1 cellular context compared by ENCODE assay signal in the genomic region with DNA sequence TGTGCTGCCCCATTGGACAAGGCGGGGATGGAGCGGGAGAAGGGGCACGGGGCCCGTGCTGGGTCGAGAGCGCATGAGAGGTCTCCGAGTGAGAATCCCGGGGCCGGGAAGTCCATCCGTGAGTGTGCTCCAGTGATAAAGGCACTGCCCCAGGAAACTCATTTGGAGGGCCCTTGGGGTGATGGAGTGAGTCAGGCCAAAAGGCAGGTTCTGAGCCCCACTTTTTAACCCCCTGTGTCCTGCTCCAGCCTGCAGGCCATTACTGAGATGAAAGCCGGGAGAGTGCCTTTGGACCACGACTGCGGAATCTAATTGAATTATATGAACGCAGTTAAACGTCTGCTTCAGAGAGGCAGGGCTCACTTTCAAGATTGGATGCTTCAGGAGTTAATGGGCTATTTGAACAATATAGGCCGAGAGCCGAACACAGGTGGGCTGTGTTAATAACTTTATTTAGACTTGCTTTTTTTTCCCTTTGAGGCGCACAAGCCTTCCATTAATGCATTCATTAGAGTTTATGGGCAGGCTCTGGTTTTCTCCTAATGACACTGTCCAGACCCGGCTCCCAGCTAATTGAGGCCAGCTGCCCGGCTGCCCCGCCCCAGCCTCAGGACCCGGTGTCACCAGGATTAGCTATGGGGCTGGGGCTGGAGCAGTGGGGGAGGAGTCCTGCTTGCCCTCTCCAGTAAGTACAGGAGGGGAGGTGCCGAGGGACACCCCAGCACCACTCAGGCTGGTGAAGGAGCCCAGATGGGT.
TF ChIP-seq lines count a peak whose summit lies in the region.

No MANE protein-coding gene starts in this region.

TF ChIP-seq in GM23338, 12 proteins besides CTCF, POLR2A, EP300 and RAD21:
- TF ChIP-seq CREB1 (CRISPR knock-in tag; IDR thresholded peaks at IDR 0.05; ENCODE audit: low read depth) (no peak), ZNF331 (CRISPR knock-in tag; IDR thresholded peaks at IDR 0.05; ENCODE audit: low read depth) (no peak), STAT1 (IDR thresholded peaks at IDR 0.05; ENCODE audit: unreplicated experiment) (no peak), EZH2phosphoT487 (IDR thresholded peaks at IDR 0.05; ENCODE audit: unreplicated experiment) (no peak), JUNB (IDR thresholded peaks at IDR 0.05; ENCODE audit: unreplicated experiment) (no peak), ZNF114 (CRISPR knock-in tag; IDR thresholded peaks at IDR 0.05) (no peak), POLR2AphosphoS5 (IDR thresholded peaks at IDR 0.05; ENCODE audit: low read depth) (no peak)
- TF ChIP-seq, protein P1, sequence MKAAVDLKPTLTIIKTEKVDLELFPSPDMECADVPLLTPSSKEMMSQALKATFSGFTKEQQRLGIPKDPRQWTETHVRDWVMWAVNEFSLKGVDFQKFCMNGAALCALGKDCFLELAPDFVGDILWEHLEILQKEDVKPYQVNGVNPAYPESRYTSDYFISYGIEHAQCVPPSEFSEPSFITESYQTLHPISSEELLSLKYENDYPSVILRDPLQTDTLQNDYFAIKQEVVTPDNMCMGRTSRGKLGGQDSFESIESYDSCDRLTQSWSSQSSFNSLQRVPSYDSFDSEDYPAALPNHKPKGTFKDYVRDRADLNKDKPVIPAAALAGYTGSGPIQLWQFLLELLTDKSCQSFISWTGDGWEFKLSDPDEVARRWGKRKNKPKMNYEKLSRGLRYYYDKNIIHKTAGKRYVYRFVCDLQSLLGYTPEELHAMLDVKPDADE (IDR thresholded peaks at IDR 0.05), result no peak
- TF ChIP-seq, protein P2, sequence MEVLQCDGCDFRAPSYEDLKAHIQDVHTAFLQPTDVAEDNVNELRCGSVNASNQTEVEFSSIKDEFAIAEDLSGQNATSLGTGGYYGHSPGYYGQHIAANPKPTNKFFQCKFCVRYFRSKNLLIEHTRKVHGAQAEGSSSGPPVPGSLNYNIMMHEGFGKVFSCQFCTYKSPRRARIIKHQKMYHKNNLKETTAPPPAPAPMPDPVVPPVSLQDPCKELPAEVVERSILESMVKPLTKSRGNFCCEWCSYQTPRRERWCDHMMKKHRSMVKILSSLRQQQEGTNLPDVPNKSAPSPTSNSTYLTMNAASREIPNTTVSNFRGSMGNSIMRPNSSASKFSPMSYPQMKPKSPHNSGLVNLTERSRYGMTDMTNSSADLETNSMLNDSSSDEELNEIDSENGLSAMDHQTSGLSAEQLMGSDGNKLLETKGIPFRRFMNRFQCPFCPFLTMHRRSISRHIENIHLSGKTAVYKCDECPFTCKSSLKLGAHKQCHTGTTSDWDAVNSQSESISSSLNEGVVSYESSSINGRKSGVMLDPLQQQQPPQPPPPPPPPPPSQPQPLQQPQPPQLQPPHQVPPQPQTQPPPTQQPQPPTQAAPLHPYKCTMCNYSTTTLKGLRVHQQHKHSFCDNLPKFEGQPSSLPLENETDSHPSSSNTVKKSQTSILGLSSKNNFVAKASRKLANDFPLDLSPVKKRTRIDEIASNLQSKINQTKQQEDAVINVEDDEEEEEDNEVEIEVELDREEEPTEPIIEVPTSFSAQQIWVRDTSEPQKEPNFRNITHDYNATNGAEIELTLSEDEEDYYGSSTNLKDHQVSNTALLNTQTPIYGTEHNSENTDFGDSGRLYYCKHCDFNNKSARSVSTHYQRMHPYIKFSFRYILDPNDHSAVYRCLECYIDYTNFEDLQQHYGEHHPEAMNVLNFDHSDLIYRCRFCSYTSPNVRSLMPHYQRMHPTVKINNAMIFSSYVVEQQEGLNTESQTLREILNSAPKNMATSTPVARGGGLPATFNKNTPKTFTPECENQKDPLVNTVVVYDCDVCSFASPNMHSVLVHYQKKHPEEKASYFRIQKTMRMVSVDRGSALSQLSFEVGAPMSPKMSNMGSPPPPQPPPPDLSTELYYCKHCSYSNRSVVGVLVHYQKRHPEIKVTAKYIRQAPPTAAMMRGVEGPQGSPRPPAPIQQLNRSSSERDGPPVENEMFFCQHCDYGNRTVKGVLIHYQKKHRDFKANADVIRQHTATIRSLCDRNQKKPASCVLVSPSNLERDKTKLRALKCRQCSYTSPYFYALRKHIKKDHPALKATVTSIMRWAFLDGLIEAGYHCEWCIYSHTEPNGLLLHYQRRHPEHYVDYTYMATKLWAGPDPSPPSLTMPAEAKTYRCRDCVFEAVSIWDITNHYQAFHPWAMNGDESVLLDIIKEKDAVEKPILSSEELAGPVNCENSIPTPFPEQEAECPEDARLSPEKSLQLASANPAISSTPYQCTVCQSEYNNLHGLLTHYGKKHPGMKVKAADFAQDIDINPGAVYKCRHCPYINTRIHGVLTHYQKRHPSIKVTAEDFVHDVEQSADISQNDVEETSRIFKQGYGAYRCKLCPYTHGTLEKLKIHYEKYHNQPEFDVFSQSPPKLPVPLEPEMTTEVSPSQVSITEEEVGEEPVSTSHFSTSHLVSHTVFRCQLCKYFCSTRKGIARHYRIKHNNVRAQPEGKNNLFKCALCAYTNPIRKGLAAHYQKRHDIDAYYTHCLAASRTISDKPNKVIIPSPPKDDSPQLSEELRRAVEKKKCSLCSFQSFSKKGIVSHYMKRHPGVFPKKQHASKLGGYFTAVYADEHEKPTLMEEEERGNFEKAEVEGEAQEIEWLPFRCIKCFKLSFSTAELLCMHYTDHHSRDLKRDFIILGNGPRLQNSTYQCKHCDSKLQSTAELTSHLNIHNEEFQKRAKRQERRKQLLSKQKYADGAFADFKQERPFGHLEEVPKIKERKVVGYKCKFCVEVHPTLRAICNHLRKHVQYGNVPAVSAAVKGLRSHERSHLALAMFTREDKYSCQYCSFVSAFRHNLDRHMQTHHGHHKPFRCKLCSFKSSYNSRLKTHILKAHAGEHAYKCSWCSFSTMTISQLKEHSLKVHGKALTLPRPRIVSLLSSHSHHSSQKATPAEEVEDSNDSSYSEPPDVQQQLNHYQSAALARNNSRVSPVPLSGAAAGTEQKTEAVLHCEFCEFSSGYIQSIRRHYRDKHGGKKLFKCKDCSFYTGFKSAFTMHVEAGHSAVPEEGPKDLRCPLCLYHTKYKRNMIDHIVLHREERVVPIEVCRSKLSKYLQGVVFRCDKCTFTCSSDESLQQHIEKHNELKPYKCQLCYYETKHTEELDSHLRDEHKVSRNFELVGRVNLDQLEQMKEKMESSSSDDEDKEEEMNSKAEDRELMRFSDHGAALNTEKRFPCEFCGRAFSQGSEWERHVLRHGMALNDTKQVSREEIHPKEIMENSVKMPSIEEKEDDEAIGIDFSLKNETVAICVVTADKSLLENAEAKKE (CRISPR knock-in tag; IDR thresholded peaks at IDR 0.05), result no peak
